Comparison of ENCODE assay signal across 27 cellular contexts in the genomic region with DNA sequence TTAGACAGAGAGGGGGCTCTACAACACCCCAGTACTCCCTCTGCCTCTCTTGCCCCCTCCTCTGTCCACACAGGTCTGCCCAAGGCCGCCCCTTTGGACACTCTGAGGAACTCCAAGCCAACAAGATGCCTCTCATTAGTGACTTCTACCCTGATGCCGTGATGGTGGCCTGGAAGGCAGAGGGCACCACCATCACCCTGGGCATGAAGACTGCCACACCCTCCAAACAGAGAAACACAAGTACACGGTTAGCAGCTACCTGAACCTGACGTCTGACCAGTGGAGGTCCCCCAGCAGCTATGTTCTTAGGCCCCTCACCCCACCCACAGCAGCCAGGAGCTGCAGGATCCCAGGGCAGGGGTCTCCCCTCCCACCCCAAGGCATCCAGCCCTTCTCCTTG.
"Had no signal": no experiment of that assay in that cellular context is flagged by ENCODE, and none has a peak within 500 bp of the region (broad histone marks: within the 10 kb centered on the region; RNA-seq: fewer than 3 reads in every experiment).

No MANE protein-coding gene starts in this region.

- H3K27ac ChIP-seq: left ventricle myocardium inferior, neural progenitor cell, pancreas, prostate gland, skin epidermis, suprapubic skin, thoracic aorta, tibial artery, uterus had no signal

- H2AFZ ChIP-seq: neural progenitor cell had no signal

- ATAC-seq: mucosa of descending colon; naive thymus-derived CD4-positive, alpha-beta T cell; natural killer cell treated with Interleukin-12 subunit alpha and Interleukin-12 subunit beta and Interleukin-15 and Interleukin-18, amount 100 ng/mL, for 72 hours; pancreas; right cardiac atrium; sciatic nerve had no signal

- H3K4me2 ChIP-seq: neural progenitor cell had no signal

- DNase-seq: head of caudate nucleus; hippocampal formation; immature natural killer cell; left ventricle myocardium inferior; mesendoderm; midbrain; mucosa of descending colon; naive thymus-derived CD4-positive, alpha-beta T cell; pancreas; retina; right cardiac atrium; stimulated activated CD4-positive, alpha-beta T cell treated with anti-CD3 and anti-CD28 coated beads, Interleukin-12 subunit alpha, Interleukin-12 subunit beta, amount 100 ng/mL, for 4 hours; stimulated activated CD4-positive, alpha-beta T cell treated with anti-CD3 and anti-CD28 coated beads, Interleukin-15, amount 100 ng/mL, for 24 hours; stimulated activated CD4-positive, alpha-beta T cell treated with anti-CD3 and anti-CD28 coated beads, Interleukin-2, amount 100 ng/mL, for 24 hours; stimulated activated CD4-positive, alpha-beta T cell treated with anti-CD3 and anti-CD28 coated beads, Interleukin-4, amount 100 ng/mL, for 1 hour; stimulated activated naive CD4-positive, alpha-beta T cell; tibial artery; trophoblast cell; uterus had no signal

- H3K36me3 ChIP-seq: left ventricle myocardium inferior, neural progenitor cell, pancreas, prostate gland, suprapubic skin, thoracic aorta, tibial artery, uterus had no signal

- H3K4me3 ChIP-seq: left ventricle myocardium inferior, lung, mucosa of descending colon, neural progenitor cell, pancreas, prostate gland, skin epidermis, suprapubic skin, thoracic aorta, tibial artery, uterus had no signal

- H3K4me1 ChIP-seq: left ventricle myocardium inferior, neural progenitor cell, pancreas, prostate gland, suprapubic skin, tibial artery, uterus had no signal

- H3K9me3 ChIP-seq: left ventricle myocardium inferior, mucosa of descending colon, pancreas, prostate gland, suprapubic skin, thoracic aorta, tibial artery, uterus had no signal

- H3K27me3 ChIP-seq: neural progenitor cell, pancreas, uterus had no signal

- H3K9ac ChIP-seq: neural progenitor cell had no signal
